Comparison of ENCODE assay signal across 23 cellular contexts in the genomic region with DNA sequence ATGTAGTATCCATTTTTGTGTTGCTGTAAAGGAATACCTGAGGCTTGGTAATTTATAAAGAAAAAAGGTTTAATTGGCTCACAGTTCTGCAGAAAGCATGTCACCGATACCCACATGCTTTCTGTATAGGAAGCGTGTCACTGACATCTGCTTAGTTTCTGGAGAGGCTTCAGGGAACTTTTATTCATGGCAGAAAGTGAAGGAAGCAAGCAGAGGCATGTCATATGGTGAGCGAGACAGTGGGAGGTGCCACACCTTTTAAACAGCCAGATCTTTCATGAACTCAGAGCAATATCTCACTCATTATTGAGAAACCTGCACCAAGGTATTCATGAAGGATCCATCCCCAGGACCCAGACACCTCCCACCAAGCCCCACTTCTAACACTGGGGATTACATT. TPM values are rescaled to one million over a fixed set of nuclear protein-coding genes. Genes with fewer than 3 reads are reported as not detected.
DNase-seq lines count a peak whose midpoint lies in the region; ATAC-seq lines count a peak whose summit lies in the region.
"Had no signal": no experiment of that assay in that cellular context is flagged by ENCODE, and none has a peak within 500 bp of the region (broad histone marks: within the 10 kb centered on the region; RNA-seq: fewer than 3 reads in every experiment).

No MANE protein-coding gene starts in this region.

- peak overlapping the region; percentile 66 for H3K27ac Mint-ChIP-seq in activated naive CD4-positive, alpha-beta T cell treated with anti-CD3 and anti-CD28 coated beads for 36 hours
- peak overlapping the region; percentile 47 for H3K27ac Mint-ChIP-seq in activated CD4-positive, alpha-beta memory T cell treated with anti-CD3 and anti-CD28 coated beads for 36 hours
- peak overlapping the region; percentile 67 for H3K27ac Mint-ChIP-seq in activated naive CD8-positive, alpha-beta T cell treated with anti-CD3 and anti-CD28 coated beads for 36 hours
- peak overlapping the region in 5 of 9 donors; percentile 9 to 79 (median 50) for H3K27ac Mint-ChIP-seq in naive thymus-derived CD4-positive, alpha-beta T cell

- DNase-seq in activated naive CD4-positive, alpha-beta T cell treated with anti-CD3 and anti-CD28 coated beads for 36 hours = no peak
- DNase-seq in activated naive CD4-positive, alpha-beta T cell (lab: John Stamatoyannopoulos, UW) = no peak
- DNase-seq in activated CD4-positive, alpha-beta memory T cell treated with anti-CD3 and anti-CD28 coated beads for 36 hours = no peak
- no peak for DNase-seq in activated naive CD8-positive, alpha-beta T cell treated with anti-CD3 and anti-CD28 coated beads for 36 hours
- DNase-seq in naive thymus-derived CD4-positive, alpha-beta T cell = no peak
- DNase-seq in SKM-1 treated with dmso at 0.1 percent for 144 hours (lab: John Stamatoyannopoulos, UW; ENCODE audit: unreplicated experiment) = no peak
- DNase-seq in stimulated activated CD4-positive, alpha-beta T cell treated with anti-CD3 and anti-CD28 coated beads, Interleukin-12 subunit alpha, Interleukin-12 subunit beta, amount 100 ng/mL, for 4 hours = no peak
- DNase-seq: ACHN; Calu3; CD4-positive, alpha-beta T cell; DMS79; Karpas-422; NCI-H1436 treated with DMSO at 0.1 percent for 48 hours; NCI-H2081 treated with DMSO at 0.1 percent for 48 hours; NCI-H345; NCI-H526 treated with DMSO at 0.1 percent for 48 hours; NK-92 treated with Interleukin-12 subunit alpha and Interleukin-12 subunit beta, amount 100 ng/mL, for 24 hours; OCI-M1 had no signal

- H3K36me3 Mint-ChIP-seq in activated naive CD4-positive, alpha-beta T cell treated with anti-CD3 and anti-CD28 coated beads for 36 hours (ENCODE audit: low read depth) = peaks cover 52% of the 10 kb centered on the region
- H3K36me3 Mint-ChIP-seq in activated CD4-positive, alpha-beta memory T cell treated with anti-CD3 and anti-CD28 coated beads for 36 hours = peaks cover 62% of the 10 kb centered on the region
- peaks cover 64% of the 10 kb centered on the region for H3K36me3 Mint-ChIP-seq in activated naive CD8-positive, alpha-beta T cell treated with anti-CD3 and anti-CD28 coated beads for 36 hours
- peaks cover 8 to 57% (median 49%) of the 10 kb centered on the region in 5 donors for H3K36me3 Mint-ChIP-seq in naive thymus-derived CD4-positive, alpha-beta T cell

- peaks cover 9 to 27% (median 23%) of the 10 kb centered on the region in 3 experiments for H3K36me3 ChIP-seq in naive thymus-derived CD4-positive, alpha-beta T cell (ENCODE audit: control insufficient read depth in 2 of 3, insufficient read depth in 3 of 3, low read length in 3 of 3)

- peaks cover 30% of the 10 kb centered on the region for H3K4me1 Mint-ChIP-seq in activated naive CD4-positive, alpha-beta T cell treated with anti-CD3 and anti-CD28 coated beads for 36 hours (ENCODE audit: low read depth)
- peaks cover 42% of the 10 kb centered on the region for H3K4me1 Mint-ChIP-seq in activated CD4-positive, alpha-beta memory T cell treated with anti-CD3 and anti-CD28 coated beads for 36 hours (ENCODE audit: low read depth)
- peaks cover 25% of the 10 kb centered on the region for H3K4me1 Mint-ChIP-seq in activated naive CD8-positive, alpha-beta T cell treated with anti-CD3 and anti-CD28 coated beads for 36 hours
- peaks cover 0 to 46% (median 5%) of the 10 kb centered on the region in 7 donors for H3K4me1 Mint-ChIP-seq in naive thymus-derived CD4-positive, alpha-beta T cell

- H3K4me1 ChIP-seq in naive thymus-derived CD4-positive, alpha-beta T cell (ENCODE audit: control insufficient read depth in 2 of 2, insufficient read depth in 2 of 2, low read length in 2 of 2) = no peaks in the 10 kb centered on the region

- H3K4me3 ChIP-seq in naive thymus-derived CD4-positive, alpha-beta T cell (ENCODE audit: low read length) = no peak overlapping the region
- H3K4me3 ChIP-seq: GM12878, HAP-1 had no signal

- POLR2A ChIA-PET in activated CD4-positive, alpha-beta memory T cell treated with anti-CD3 and anti-CD28 coated beads for 36 hours (lab: Charles Lee) = no interaction called here
- POLR2A ChIA-PET in naive thymus-derived CD4-positive, alpha-beta T cell (lab: Charles Lee) = no interaction called here

- no peaks in the 10 kb centered on the region for H3K27me3 Mint-ChIP-seq in activated naive CD4-positive, alpha-beta T cell treated with anti-CD3 and anti-CD28 coated beads for 36 hours (ENCODE audit: low read depth)
- H3K27me3 Mint-ChIP-seq in activated CD4-positive, alpha-beta memory T cell treated with anti-CD3 and anti-CD28 coated beads for 36 hours = no peaks in the 10 kb centered on the region
- H3K27me3 Mint-ChIP-seq in activated naive CD8-positive, alpha-beta T cell treated with anti-CD3 and anti-CD28 coated beads for 36 hours = no peaks in the 10 kb centered on the region
- H3K27me3 Mint-ChIP-seq in naive thymus-derived CD4-positive, alpha-beta T cell = no peaks in the 10 kb centered on the region
- H3K27me3 Mint-ChIP-seq: CD4-positive, alpha-beta T cell had no signal

- H3K27ac ChIP-seq in naive thymus-derived CD4-positive, alpha-beta T cell (ENCODE audit: low read depth, low read length) = no peak overlapping the region
- H3K27ac ChIP-seq: RWPE1 had no signal

- no peak for ATAC-seq in naive thymus-derived CD4-positive, alpha-beta T cell
- ATAC-seq in HG03378 (IDR thresholded peaks at IDR 0.05; ENCODE audit: unreplicated experiment) = no peak
- ATAC-seq: GM12878 had no signal

- no peaks in the 10 kb centered on the region for H3K27me3 ChIP-seq in naive thymus-derived CD4-positive, alpha-beta T cell (ENCODE audit: control insufficient read depth in 2 of 2, insufficient read depth in 2 of 2, low read length in 2 of 2)

- no peaks in the 10 kb centered on the region for H3K9me3 ChIP-seq in naive thymus-derived CD4-positive, alpha-beta T cell (ENCODE audit: control insufficient read depth in 2 of 3, low read length in 3 of 3)
- H3K9me3 ChIP-seq: HAP-1 had no signal

- no peaks in the 10 kb centered on the region for H3K9me3 Mint-ChIP-seq in activated naive CD4-positive, alpha-beta T cell treated with anti-CD3 and anti-CD28 coated beads for 36 hours
- H3K9me3 Mint-ChIP-seq in activated CD4-positive, alpha-beta memory T cell treated with anti-CD3 and anti-CD28 coated beads for 36 hours = no peaks in the 10 kb centered on the region
- H3K9me3 Mint-ChIP-seq in activated naive CD8-positive, alpha-beta T cell treated with anti-CD3 and anti-CD28 coated beads for 36 hours = no peaks in the 10 kb centered on the region
- peaks cover 0 to 2% (median 0%) of the 10 kb centered on the region in 11 donors for H3K9me3 Mint-ChIP-seq in naive thymus-derived CD4-positive, alpha-beta T cell
- H3K9me3 Mint-ChIP-seq: CD4-positive, alpha-beta T cell had no signal

- intact Hi-C loops in activated naive CD4-positive, alpha-beta T cell treated with anti-CD3 and anti-CD28 coated beads for 36 hours (cut with micrococcal nuclease) = loop anchor here (2.0 kb wide), 1 partner anchor 17 kb away; no protein-coding TSS in a partner anchor
- intact Hi-C loops in activated CD4-positive, alpha-beta memory T cell treated with anti-CD3 and anti-CD28 coated beads for 36 hours (cut with micrococcal nuclease) = no loop called here
- intact Hi-C loops in naive thymus-derived CD4-positive, alpha-beta T cell (cut with micrococcal nuclease) = no loop called here

- CTCF ChIA-PET in activated naive CD4-positive, alpha-beta T cell treated with anti-CD3 and anti-CD28 coated beads for 36 hours (lab: Charles Lee) = no interaction called here
- CTCF ChIA-PET in activated CD4-positive, alpha-beta memory T cell treated with anti-CD3 and anti-CD28 coated beads for 36 hours (lab: Charles Lee) = no interaction called here
- CTCF ChIA-PET in naive thymus-derived CD4-positive, alpha-beta T cell (lab: Charles Lee) = no interaction called here

- H3K4me3 Mint-ChIP-seq in activated naive CD4-positive, alpha-beta T cell treated with anti-CD3 and anti-CD28 coated beads for 36 hours = no peak overlapping the region
- H3K4me3 Mint-ChIP-seq in activated CD4-positive, alpha-beta memory T cell treated with anti-CD3 and anti-CD28 coated beads for 36 hours = no peak overlapping the region
- H3K4me3 Mint-ChIP-seq in activated naive CD8-positive, alpha-beta T cell treated with anti-CD3 and anti-CD28 coated beads for 36 hours = no peak overlapping the region
- H3K4me3 Mint-ChIP-seq in naive thymus-derived CD4-positive, alpha-beta T cell = no peak overlapping the region
- H3K4me3 Mint-ChIP-seq: CD4-positive, alpha-beta T cell had no signal

RNA-seq across cellular contexts. Expression of gene SUMO4, which starts 3.5 kb away (rescaled TPM):
- total RNA-seq in activated naive CD4-positive, alpha-beta T cell treated with anti-CD3 and anti-CD28 coated beads for 36 hours = 1 to 10 TPM; 5.5 to 5.9 TPM
- total RNA-seq in activated CD4-positive, alpha-beta memory T cell treated with anti-CD3 and anti-CD28 coated beads for 36 hours = 1 to 10 TPM; 4.8 to 5.8 TPM
- total RNA-seq in activated naive CD8-positive, alpha-beta T cell treated with anti-CD3 and anti-CD28 coated beads for 36 hours = 1 to 10 TPM; 2.3 to 2.6 TPM
- 10 to 100 TPM in 2 of 5 experiments, 1 to 10 TPM in 3; 5.0 to 19.9 (median 7.4) TPM for total RNA-seq in naive thymus-derived CD4-positive, alpha-beta T cell
- polyA plus RNA-seq in naive thymus-derived CD4-positive, alpha-beta T cell = 1 to 10 TPM in 1 of 2 donors, under 1 TPM in 1; 0.36 to 2.0 TPM
- total RNA-seq: G401 had no signal
